Comparison of ENCODE assay signal across 19 cellular contexts in genomic region chr5:175347027-175347426, GRCh38.
DNase-seq lines count a peak whose midpoint lies in the region; ATAC-seq and TF ChIP-seq lines count a peak whose summit lies in the region.
"Had no signal": no experiment of that assay in that cellular context is flagged by ENCODE, and none has a peak within 500 bp of the region (broad histone marks: within the 10 kb centered on the region; RNA-seq: fewer than 3 reads in every experiment).

No MANE protein-coding gene starts in this region.

- H2AK5ac ChIP-seq in IMR-90 (ENCODE audit: low read depth, low read length): peak overlapping the region; percentile 41

- in situ Hi-C loops in IMR-90 (cut with MboI; ENCODE audit: low sequenced_read_pairs): no loop called here
- in situ Hi-C loops in astrocyte of the cerebellum (cut with HindIII; ENCODE audit: low sequenced_read_pairs): no loop called here

- no peak overlapping the region for H3K27ac Mint-ChIP-seq in neural progenitor cell
- H3K27ac Mint-ChIP-seq in CD8-positive, alpha-beta memory T cell: no peak overlapping the region
- H3K27ac Mint-ChIP-seq: CD4-positive, alpha-beta memory T cell; memory B cell; stimulated activated naive CD8-positive, alpha-beta T cell treated with anti-CD3 and anti-CD28 coated beads, Interleukin-15, Interleukin-2, amounts not matched to agents 100 ng/mL and 50 ng/mL, for 24 hours; T-helper 17 cell had no signal

- H3K9me3 Mint-ChIP-seq in neural progenitor cell: peaks cover 5% of the 10 kb centered on the region
- H3K9me3 Mint-ChIP-seq in CD8-positive, alpha-beta memory T cell: peaks cover 0 to 5% (median 0%) of the 10 kb centered on the region in 5 donors
- H3K9me3 Mint-ChIP-seq: memory B cell; stimulated activated naive CD8-positive, alpha-beta T cell treated with anti-CD3 and anti-CD28 coated beads, Interleukin-15, Interleukin-2, amounts not matched to agents 100 ng/mL and 50 ng/mL, for 24 hours had no signal

- TF ChIP-seq POLR2A in IMR-90 (IDR thresholded peaks at IDR 0.05; ENCODE audit: low read depth, low read length): no peak

- no CpG with 5 or more reads among the region's 5 CpGs for WGBS in IMR-90 (ENCODE audit: extremely low coverage in 2 of 2, insufficient read length in 1 of 2), 2 experiments

- BruUV-seq in IMR-90 (replicated peaks; lab: Mats Ljungman, UMichigan): no TSS peak

- dilution Hi-C loops in IMR-90 (cut with HindIII; ENCODE audit: low sequenced_read_pairs, unreplicated experiment): no loop called here

- H2BK20ac ChIP-seq in IMR-90 (ENCODE audit: low read depth, low read length): peak overlapping the region; percentile 87

- H3K79me1 ChIP-seq in IMR-90 (ENCODE audit: low read depth in 1 of 2, low read length in 2 of 2): no peaks in the 10 kb centered on the region

- H3K4ac ChIP-seq in IMR-90 (ENCODE audit: low read depth, low read length): peak overlapping the region; percentile 89

- H3K9me1 ChIP-seq in IMR-90 (ENCODE audit: insufficient read depth, low read length): peaks cover 10% of the 10 kb centered on the region

- H3K4me2 ChIP-seq in IMR-90 (ENCODE audit: low read depth, low read length) (0 out of 2 replicates have a peak overlapping the region, but pooled peaks have one; percentile 6), neural progenitor cell (peak overlapping the region; percentile 2)

- H4K8ac ChIP-seq in IMR-90 (ENCODE audit: low read depth in 2 of 2, low read length in 2 of 2): peak overlapping the region in 1 of 2 experiments; percentile 56; a peak in 1 of 4 replicates

- H3K9me3 ChIP-seq in IMR-90 (ENCODE audit: control insufficient read depth, insufficient read depth, low read length): no peaks in the 10 kb centered on the region
- no peaks in the 10 kb centered on the region for H3K9me3 ChIP-seq in neural progenitor cell (ENCODE audit: low read depth)
- H3K9me3 ChIP-seq in CD8-positive, alpha-beta memory T cell (ENCODE audit: low read length): no peaks in the 10 kb centered on the region

- H2BK120ac ChIP-seq in IMR-90 (ENCODE audit: low read depth, low read length): peak overlapping the region; percentile 94

- H3K36me3 Mint-ChIP-seq in neural progenitor cell: no peaks in the 10 kb centered on the region
- H3K36me3 Mint-ChIP-seq in CD8-positive, alpha-beta memory T cell: no peaks in the 10 kb centered on the region
- H3K36me3 Mint-ChIP-seq: CD4-positive, alpha-beta memory T cell; memory B cell had no signal

- H2AFZ ChIP-seq in IMR-90 (replicated peaks; ENCODE audit: low read length, poor library complexity) (peak overlapping the region; percentile 77), neural progenitor cell (replicated peaks) (no peak overlapping the region)

- H3K27me3 Mint-ChIP-seq in neural progenitor cell (ENCODE audit: insufficient read depth, low read depth): peaks cover 23% of the 10 kb centered on the region
- H3K27me3 Mint-ChIP-seq in CD8-positive, alpha-beta memory T cell: peaks cover 17 to 22% of the 10 kb centered on the region in 2 donors

- intact Hi-C loops in IMR-90 (cut with micrococcal nuclease): no loop called here

- peak overlapping the region; percentile 52 for H2BK5ac ChIP-seq in IMR-90 (ENCODE audit: low read depth, low read length, poor library complexity, severe bottlenecking)

- CTCF ChIA-PET in IMR-90 (lab: Yijun Ruan, JAX): interaction anchor here (0.6 kb wide), 1 partner anchor 349 kb away, joined by 3 read pairs; no protein-coding TSS in a partner anchor
- CTCF ChIA-PET in CD8-positive, alpha-beta memory T cell (lab: Charles Lee): no interaction called here

- POLR2A ChIA-PET in IMR-90 (lab: Charles Lee; ENCODE audit: unreplicated experiment): no interaction called here
- POLR2A ChIA-PET in CD8-positive, alpha-beta memory T cell (lab: Charles Lee): no interaction called here

- H3K23ac ChIP-seq in IMR-90 (ENCODE audit: low read depth, low read length): 0 out of 2 replicates have a peak overlapping the region, but pooled peaks have one; percentile 62

- H3K36me3 ChIP-seq in IMR-90 (ENCODE audit: control insufficient read depth, insufficient read depth, low read length): no peaks in the 10 kb centered on the region
- H3K36me3 ChIP-seq in neural progenitor cell: no peaks in the 10 kb centered on the region
- H3K36me3 ChIP-seq in CD8-positive, alpha-beta memory T cell (ENCODE audit: insufficient read depth, low read length): no peaks in the 10 kb centered on the region

- H3K79me2 ChIP-seq in neural progenitor cell (ENCODE audit: low read depth): no peaks in the 10 kb centered on the region

- H3K27me3 ChIP-seq in IMR-90 (ENCODE audit: control insufficient read depth, insufficient read depth, low read length) (no peaks in the 10 kb centered on the region), neural progenitor cell (peaks cover 20% of the 10 kb centered on the region)
- no peaks in the 10 kb centered on the region for H3K27me3 ChIP-seq in CD8-positive, alpha-beta memory T cell (ENCODE audit: insufficient read depth, low read length, poor library complexity, severe bottlenecking)

- 0 out of 3 replicates have a peak overlapping the region, but pooled peaks have one; percentile 53 for H2BK15ac ChIP-seq in IMR-90 (ENCODE audit: low read depth, low read length)

- H3K4me3 Mint-ChIP-seq in neural progenitor cell: no peak overlapping the region
- H3K4me3 Mint-ChIP-seq in CD8-positive, alpha-beta memory T cell: no peak overlapping the region
- H3K4me3 Mint-ChIP-seq: CD4-positive, alpha-beta memory T cell; memory B cell; stimulated activated naive CD8-positive, alpha-beta T cell treated with anti-CD3 and anti-CD28 coated beads, Interleukin-15, Interleukin-2, amounts not matched to agents 100 ng/mL and 50 ng/mL, for 24 hours; T-helper 17 cell had no signal

- peak; percentile 76 for ATAC-seq in IMR-90 (ENCODE audit: low read depth)
- ATAC-seq in GM18861 (IDR thresholded peaks at IDR 0.05; ENCODE audit: unreplicated experiment): no peak
- ATAC-seq in stimulated activated naive CD8-positive, alpha-beta T cell treated with anti-CD3 and anti-CD28 coated beads, Interleukin-15, Interleukin-2, amounts not matched to agents 100 U/mL and 50 U/mL, for 24 hours: no peak
- ATAC-seq: T-helper 17 cell had no signal

- peak; percentile 28 for DNase-seq in NCI-H345 (lab: John Stamatoyannopoulos, UW)
- no peak for DNase-seq in NCI-H345 treated with DMSO at 0.1 percent for 48 hours (lab: John Stamatoyannopoulos, UW; ENCODE audit: unreplicated experiment)
- DNase-seq in IMR-90: peak; percentile 88
- peak; percentile 87 for DNase-seq in astrocyte of the cerebellum (ENCODE audit: low read depth)
- DNase-seq in neural progenitor cell (ENCODE audit: low spot score): peak; percentile 75
- no peak for DNase-seq in CD8-positive, alpha-beta memory T cell
- no peak for DNase-seq in stimulated activated naive CD8-positive, alpha-beta T cell treated with anti-CD3 and anti-CD28 coated beads, Interleukin-15, Interleukin-2, amounts not matched to agents 100 U/mL and 50 U/mL, for 24 hours
- DNase-seq: 8988T; activated CD4-positive, CD25-positive, alpha-beta regulatory T cell; activated effector memory CD4-positive, alpha-beta T cell treated with Interleukin-2 at 50 U/mL for 16 hours; amygdala; CD4-positive, alpha-beta memory T cell; head of caudate nucleus; MV-4-11; NCI-H82; T-helper 17 cell had no signal

- no peak overlapping the region for H2AK9ac ChIP-seq in IMR-90 (replicated peaks; ENCODE audit: low read depth, low read length, poor library complexity)

- no peak for TF ChIP-seq CTCF in IMR-90 (conservative IDR thresholded peaks at IDR 0.05; ENCODE audit: low read depth, low read length)
- TF ChIP-seq CTCF in astrocyte of the cerebellum (IDR thresholded peaks at IDR 0.05; ENCODE audit: low read depth, low read length, missing control alignments): no peak
- no peak for TF ChIP-seq CTCF in neural progenitor cell (IDR thresholded peaks at IDR 0.05)

- 0 out of 2 replicates have a peak overlapping the region, but pooled peaks have one; percentile 43 for H3K14ac ChIP-seq in IMR-90 (replicated peaks; ENCODE audit: low read depth, low read length)

- H3K4me3 ChIP-seq in IMR-90 (ENCODE audit: insufficient read depth, low read depth, low read length) (no peak overlapping the region), astrocyte of the cerebellum (ENCODE audit: low read depth, low read length) (no peak overlapping the region), neural progenitor cell (no peak overlapping the region)
- H3K4me3 ChIP-seq in CD8-positive, alpha-beta memory T cell (ENCODE audit: low read length): no peak overlapping the region

- H3K4me1 ChIP-seq in IMR-90 (ENCODE audit: control insufficient read depth, insufficient read depth, low read length) (peaks cover 17% of the 10 kb centered on the region), neural progenitor cell (peaks cover 10% of the 10 kb centered on the region)
- no peaks in the 10 kb centered on the region for H3K4me1 ChIP-seq in CD8-positive, alpha-beta memory T cell (ENCODE audit: insufficient read depth, low read length)

- no peak overlapping the region for H3K56ac ChIP-seq in IMR-90 (ENCODE audit: extremely low read depth, insufficient read depth, low read length)

- 0 out of 2 replicates have a peak overlapping the region, but pooled peaks have one; percentile 1 for H3K18ac ChIP-seq in IMR-90 (ENCODE audit: low read depth, low read length)

- H4K20me1 ChIP-seq in IMR-90 (ENCODE audit: insufficient read depth, low read length) (no peaks in the 10 kb centered on the region), neural progenitor cell (ENCODE audit: low read depth) (no peaks in the 10 kb centered on the region)

- no peak overlapping the region for H4K5ac ChIP-seq in IMR-90 (ENCODE audit: low read depth, low read length)

- H4K91ac ChIP-seq in IMR-90 (ENCODE audit: insufficient read depth, low read depth, low read length): peak overlapping the region; percentile 83; the same call in 1 of the 2 replicates

- H3K9ac ChIP-seq in IMR-90 (ENCODE audit: low read depth, low read length) (no peak overlapping the region), neural progenitor cell (no peak overlapping the region)

- H3K27ac ChIP-seq in IMR-90 (ENCODE audit: insufficient read depth, low read length) (peak overlapping the region; percentile 11; the same call in 1 of the 2 replicates), neural progenitor cell (no peak overlapping the region)
- no peak overlapping the region for H3K27ac ChIP-seq in CD8-positive, alpha-beta memory T cell (ENCODE audit: low read depth, low read length)

- H3K4me1 Mint-ChIP-seq in neural progenitor cell: peaks cover 11% of the 10 kb centered on the region
- H3K4me1 Mint-ChIP-seq in CD8-positive, alpha-beta memory T cell: no peaks in the 10 kb centered on the region
- H3K4me1 Mint-ChIP-seq: CD4-positive, alpha-beta memory T cell; memory B cell; T-helper 17 cell had no signal

- peaks cover 24% of the 10 kb centered on the region for H3F3A ChIP-seq in neural progenitor cell (ENCODE audit: low read depth)

- no peak for TF ChIP-seq RAD21 in IMR-90 (IDR thresholded peaks at IDR 0.05; ENCODE audit: low read length)

TF ChIP-seq in IMR-90, 13 proteins besides CTCF, POLR2A, EP300 and RAD21:
- TF ChIP-seq NFE2L2 (IDR thresholded peaks at IDR 0.05; ENCODE audit: low read depth, low read length): no peak
- peak; percentile 81 for TF ChIP-seq FOS (IDR thresholded peaks at IDR 0.05; ENCODE audit: low read depth, low read length)
- TF ChIP-seq BHLHE40 (IDR thresholded peaks at IDR 0.05; ENCODE audit: low read depth, low read length): peak; percentile 16; the same call in 1 of the 2 replicates

Comparison
In these comparisons a context has a peak if more than half of its experiments do, and no peak if none do; other contexts are left out.
1. DNase-seq: peak in NCI-H345 (single experiment), IMR-90 (single experiment), astrocyte of the cerebellum (single experiment) and neural progenitor cell (single experiment); none in NCI-H345 treated with DMSO at 0.1 percent for 48 hours (single experiment), CD8-positive, alpha-beta memory T cell (0 of 5) and stimulated activated naive CD8-positive, alpha-beta T cell treated with anti-CD3 and anti-CD28 coated beads, Interleukin-15, Interleukin-2, amounts not matched to agents 100 U/mL and 50 U/mL, for 24 hours (single experiment).